6 cellular contexts compared by ENCODE assay signal in genomic region chr11:57476223-57476882, GRCh38. TPM values are rescaled to one million over a fixed set of nuclear protein-coding genes. Genes with fewer than 3 reads are reported as not detected.
DNase-seq lines count a peak whose midpoint lies in the region; ATAC-seq, FAIRE-seq and TF ChIP-seq lines count a peak whose summit lies in the region.

No MANE protein-coding gene starts in this region.

- TF ChIP-seq POLR2A in GM12892 (IDR thresholded peaks at IDR 0.05; ENCODE audit: low read depth, low read length), result no peak; the same call in 1 of the 2 replicates

- H3K9me3 ChIP-seq in mucosa of stomach (ENCODE audit: control insufficient read depth, low read length), result no peaks in the 10 kb centered on the region

- no peaks in the 10 kb centered on the region for H3K36me3 ChIP-seq in mucosa of stomach (ENCODE audit: control insufficient read depth, insufficient read depth, low read length)

- H3K4me1 ChIP-seq in mucosa of stomach (ENCODE audit: control insufficient read depth, insufficient read depth, low read length), result peaks cover 38% of the 10 kb centered on the region

- H3K27ac ChIP-seq in angular gyrus (ENCODE audit: low read depth, low read length), result peak overlapping the region; percentile 26

- peak overlapping the region; percentile 79 for H3K9ac ChIP-seq in mucosa of stomach (ENCODE audit: low read length)

- no peak for DNase-seq in GM12892 (ENCODE audit: insufficient read length)
- DNase-seq in NK-92 (lab: John Stamatoyannopoulos, UW; ENCODE audit: unreplicated experiment), result no peak
- no peak for DNase-seq in NCI-H446 (lab: John Stamatoyannopoulos, UW)

- peak; percentile 95 for FAIRE-seq in GM12892 (lab: Jason Lieb, UNC)

- peak overlapping the region; percentile 14 for H3K4me3 ChIP-seq in mucosa of stomach (ENCODE audit: low read length)

- peak; percentile 23 for ATAC-seq in HG03108 (IDR thresholded peaks at IDR 0.05; ENCODE audit: unreplicated experiment)

- H3K27me3 ChIP-seq in mucosa of stomach (ENCODE audit: control insufficient read depth, insufficient read depth, low read length), result peaks cover 11% of the 10 kb centered on the region

RNA-seq across cellular contexts. Expression of gene RTN4RL2, which starts 16.0 kb away (rescaled TPM):
- polyA plus RNA-seq in GM12892 (2012; ENCODE audit: missing spikeins), result not detected

RNA-seq across cellular contexts. Expression of gene SLC43A1, which starts 39.1 kb away (rescaled TPM):
- 8.5 TPM for polyA plus RNA-seq in GM12892 (2012; ENCODE audit: missing spikeins)

RNA-seq across cellular contexts. Expression of gene SLC43A3, which starts 49.4 kb away (rescaled TPM):
- polyA plus RNA-seq in GM12892 (2012; ENCODE audit: missing spikeins), result 99.6 TPM

RNA-seq across cellular contexts. Expression of gene TIMM10, which starts 54.2 kb away (rescaled TPM):
- polyA plus RNA-seq in GM12892 (2012; ENCODE audit: missing spikeins), result 120 TPM
